24 cellular contexts compared by ENCODE assay signal in the genomic region with DNA sequence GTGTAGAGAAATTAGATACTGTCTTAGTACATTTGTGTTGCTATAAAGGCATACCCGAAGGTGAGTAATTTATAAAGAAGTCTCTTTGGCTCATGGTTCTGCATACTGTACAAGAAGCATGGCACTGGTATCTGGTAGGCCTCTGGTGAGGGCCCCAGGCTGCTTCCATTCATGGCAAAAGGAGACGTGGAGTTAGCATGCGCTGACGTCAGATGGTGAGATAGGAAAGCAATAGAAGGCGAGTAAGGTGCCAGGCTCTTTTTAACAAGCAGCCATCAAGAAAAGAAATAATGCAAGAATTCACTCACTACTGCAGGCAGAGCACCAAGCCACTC. TPM values are rescaled to one million over a fixed set of nuclear protein-coding genes. Genes with fewer than 3 reads are reported as not detected.
DNase-seq lines count a peak whose midpoint lies in the region; ATAC-seq and TF ChIP-seq lines count a peak whose summit lies in the region.
"Had no signal": no experiment of that assay in that cellular context is flagged by ENCODE, and none has a peak within 500 bp of the region (broad histone marks: within the 10 kb centered on the region; RNA-seq: fewer than 3 reads in every experiment).

No MANE protein-coding gene starts in this region.

- H3K79me2 ChIP-seq in hepatocyte: no peaks in the 10 kb centered on the region

- BruUV-seq in Calu3 (replicated peaks; lab: Mats Ljungman, UMichigan): no TSS peak

- no peak for TF ChIP-seq EP300 in transverse colon (IDR thresholded peaks at IDR 0.05; ENCODE audit: low read depth)

- intact Hi-C loops in Calu3 (cut with micrococcal nuclease; ENCODE audit: unreplicated experiment): loop anchor here (5.0 to 10.0 kb wide), 3 partner anchors 48 to 135 kb away; a partner anchor contains a TSS
- intact Hi-C loops in transverse colon (cut with DNase I; ENCODE audit: low total_unique reads): no loop called here

- H3K4me1 ChIP-seq in hepatocyte (ENCODE audit: insufficient read depth): peaks cover 26% of the 10 kb centered on the region
- H3K4me1 ChIP-seq in mucosa of rectum (ENCODE audit: control insufficient read depth in 2 of 2, insufficient read depth in 2 of 2, low read length in 2 of 2): peaks cover 19 to 22% of the 10 kb centered on the region in 2 donors
- H3K4me1 ChIP-seq in transverse colon: peaks cover 2 to 32% (median 22%) of the 10 kb centered on the region in 4 donors
- H3K4me1 ChIP-seq: SJSA1 had no signal

- DNase-seq in Calu3: no peak
- no peak for DNase-seq in hepatocyte (ENCODE audit: low spot score)
- DNase-seq in transverse colon: no peak
- no peak for DNase-seq in endothelial cell (ENCODE audit: low spot score)
- DNase-seq: CD8-positive, alpha-beta T cell; DMS79 treated with DMSO at 0.1 percent for 48 hours; H7; NCI-H1048; NCI-H1417; NCI-H1694; NCI-H2029 treated with DMSO at 0.1 percent for 48 hours; NCI-H446 treated with DMSO at 0.1 percent for 48 hours; NCI-H526; NCI-H82; NK-92 treated with Interleukin-12 subunit alpha and Interleukin-12 subunit beta, amount 100 ng/mL, for 24 hours; PC-9; Right ventricle myocardium superior had no signal

- H4K20me1 ChIP-seq in hepatocyte (ENCODE audit: insufficient read depth, poor library complexity, severe bottlenecking): no peaks in the 10 kb centered on the region

- H3K9me3 ChIP-seq in hepatocyte (ENCODE audit: low read depth) (no peaks in the 10 kb centered on the region), mucosa of rectum (ENCODE audit: control insufficient read depth in 2 of 2, low read length in 2 of 2) (no peaks in the 10 kb centered on the region), transverse colon (peaks cover 4 to 7% of the 10 kb centered on the region in 2 donors)
- H3K9me3 ChIP-seq: SJSA1 had no signal

- TF ChIP-seq CTCF in Calu3 (IDR thresholded peaks at IDR 0.05; ENCODE audit: unreplicated experiment): no peak
- TF ChIP-seq CTCF in hepatocyte (IDR thresholded peaks at IDR 0.05; ENCODE audit: poor library complexity): no peak
- TF ChIP-seq CTCF in transverse colon (IDR thresholded peaks at IDR 0.05): no peak
- no peak for TF ChIP-seq CTCF in endothelial cell (IDR thresholded peaks at IDR 0.05; ENCODE audit: unreplicated experiment)

- no peak for TF ChIP-seq POLR2A in transverse colon (IDR thresholded peaks at IDR 0.05)

- in situ Hi-C loops in transverse colon (cut with MboI; ENCODE audit: low pct_ligation_motif_present in 1 of 4, low pct_unique_long_range_greater_than_20kb in 1 of 4, low sequenced_read_pairs in 3 of 4): no loop called here

- H3K27ac Mint-ChIP-seq in Calu3 (ENCODE audit: unreplicated experiment) (peak overlapping the region; percentile 85), endothelial cell (ENCODE audit: unreplicated experiment) (no peak overlapping the region)
- H3K27ac Mint-ChIP-seq: CD8-positive, alpha-beta T cell had no signal

- ATAC-seq in GM18867 (IDR thresholded peaks at IDR 0.05; ENCODE audit: unreplicated experiment) (no peak), HG03521 (IDR thresholded peaks at IDR 0.05; ENCODE audit: unreplicated experiment) (no peak)
- ATAC-seq: CD8-positive, alpha-beta T cell had no signal

- H3K36me3 ChIP-seq in hepatocyte (replicated peaks; ENCODE audit: insufficient read depth, low read depth): no peaks in the 10 kb centered on the region
- H3K36me3 ChIP-seq in mucosa of rectum (ENCODE audit: control insufficient read depth in 2 of 2, insufficient read depth in 2 of 2, low read length in 2 of 2): no peaks in the 10 kb centered on the region
- H3K36me3 ChIP-seq in transverse colon: no peaks in the 10 kb centered on the region
- H3K36me3 ChIP-seq: SJSA1 had no signal

- 70% methylated on average over 5 of the region's 5 CpGs for WGBS in hepatocyte (ENCODE audit: low lambda C conversion rate, missing lambda C conversion rate)
- WGBS in transverse colon (ENCODE audit: low coverage in 1 of 2), 2 donors: 69 to 74% methylated on average over 5 of the region's 5 CpGs

- H3K27me3 ChIP-seq in hepatocyte: no peaks in the 10 kb centered on the region
- H3K27me3 ChIP-seq in mucosa of rectum (ENCODE audit: control insufficient read depth in 2 of 2, insufficient read depth in 2 of 2, low read length in 2 of 2): no peaks in the 10 kb centered on the region
- no peaks in the 10 kb centered on the region for H3K27me3 ChIP-seq in transverse colon
- H3K27me3 ChIP-seq: SJSA1 had no signal

- H3K27me3 Mint-ChIP-seq in Calu3 (ENCODE audit: unreplicated experiment) (no peaks in the 10 kb centered on the region), endothelial cell (ENCODE audit: unreplicated experiment) (no peaks in the 10 kb centered on the region)

- H3K9ac ChIP-seq in mucosa of rectum (ENCODE audit: low read depth in 1 of 2, low read length in 2 of 2): no peak overlapping the region

- H3K9me2 ChIP-seq in hepatocyte (replicated peaks; ENCODE audit: insufficient read depth): no peaks in the 10 kb centered on the region

- H3K4me3 Mint-ChIP-seq in Calu3 (ENCODE audit: low read depth, unreplicated experiment) (peak overlapping the region; percentile 44), endothelial cell (ENCODE audit: unreplicated experiment) (no peak overlapping the region)
- H3K4me3 Mint-ChIP-seq: CD8-positive, alpha-beta T cell had no signal

- H2AFZ ChIP-seq in hepatocyte: no peak overlapping the region
- H2AFZ ChIP-seq: PC-9 had no signal

- CTCF ChIA-PET in Calu3 (lab: Charles Lee): no interaction called here

- H3K36me3 Mint-ChIP-seq in Calu3 (ENCODE audit: insufficient read depth, unreplicated experiment) (peaks cover 20% of the 10 kb centered on the region), endothelial cell (ENCODE audit: low read depth, unreplicated experiment) (no peaks in the 10 kb centered on the region)
- H3K36me3 Mint-ChIP-seq: CD8-positive, alpha-beta T cell had no signal

- H3K9me3 Mint-ChIP-seq in Calu3 (ENCODE audit: low read depth, unreplicated experiment) (peaks cover 2% of the 10 kb centered on the region), endothelial cell (ENCODE audit: unreplicated experiment) (peaks cover 7% of the 10 kb centered on the region)

- H3K27ac ChIP-seq in hepatocyte: peak overlapping the region; percentile 86
- peak overlapping the region; percentile 30 to 48 for H3K27ac ChIP-seq in mucosa of rectum (ENCODE audit: low read depth in 2 of 2, low read length in 2 of 2)
- H3K27ac ChIP-seq in transverse colon: peak overlapping the region; percentile 73 to 86 (median 77)
- H3K27ac ChIP-seq: C4-2B, SJSA1 had no signal

- H3K4me1 Mint-ChIP-seq in Calu3 (ENCODE audit: low read depth, unreplicated experiment) (peaks cover 44% of the 10 kb centered on the region), endothelial cell (ENCODE audit: unreplicated experiment) (no peaks in the 10 kb centered on the region)

- H3K4me3 ChIP-seq in hepatocyte: no peak overlapping the region
- H3K4me3 ChIP-seq in mucosa of rectum (ENCODE audit: low read length in 2 of 2): no peak overlapping the region
- H3K4me3 ChIP-seq in transverse colon: no peak overlapping the region
- H3K4me3 ChIP-seq: PC-9, SJSA1 had no signal

- no peak overlapping the region for H3K4me2 ChIP-seq in hepatocyte

RNA-seq across cellular contexts. Expression of a gene that starts 38.1 kb away (rescaled TPM):
- not detected in 2 replicates for total RNA-seq in Calu3 (2022)
- total RNA-seq in hepatocyte: not detected in 2 replicates
- polyA plus RNA-seq in hepatocyte: 0.19 TPM in 1 of 2 replicates, not detected in the other
- 1 to 10 TPM in 1 of 4 donors, not detected in 3; 1.4 TPM for total RNA-seq in transverse colon
- total RNA-seq in endothelial cell (ENCODE audit: unreplicated experiment): not detected
- total RNA-seq: CD8-positive, alpha-beta T cell; H7; Right ventricle myocardium superior; RPMI7951 had no signal

RNA-seq across cellular contexts. Expression of a gene that starts 49.8 kb away (rescaled TPM):
- total RNA-seq in Calu3 (2022) (0.40 and 0.76 TPM in 2 replicates), hepatocyte (1.5 and 1.7 TPM in 2 replicates), transverse colon (not detected), endothelial cell (ENCODE audit: unreplicated experiment) (not detected)
- 0.40 and 0.52 TPM in 2 replicates for polyA plus RNA-seq in hepatocyte
- total RNA-seq: A673; CD8-positive, alpha-beta T cell; H7; PC-9; Right ventricle myocardium superior; RPMI7951; SJSA1 had no signal

RNA-seq across cellular contexts. Expression of a gene that starts 52.7 kb away (rescaled TPM):
- total RNA-seq in Calu3 (2022) (177 and 181 TPM in 2 replicates), hepatocyte (53.5 and 66.2 TPM in 2 replicates), transverse colon (100 to 1,000 TPM; 164 to 634 (median 415) TPM), endothelial cell (ENCODE audit: unreplicated experiment) (2.8 TPM)
- 31.6 and 54.6 TPM in 2 replicates for polyA plus RNA-seq in hepatocyte

Comparison
In these comparisons a context has a peak if more than half of its experiments do, and no peak if none do; other contexts are left out.
1. RNA of a gene that starts 52.7 kb away (total RNA-seq): 164 to 634 TPM in transverse colon, 177 to 181 TPM in Calu3 and 53.5 to 66.2 TPM in hepatocyte; 2.8 TPM in endothelial cell (single experiment); every median in the first group is over 10 times any median in the second.
2. Peak in every context shown above with its lines, with median percentiles within 50 percentile points of each other: H3K27ac ChIP-seq.